ENCODE assay signal across 31 cellular contexts in the genomic region with DNA sequence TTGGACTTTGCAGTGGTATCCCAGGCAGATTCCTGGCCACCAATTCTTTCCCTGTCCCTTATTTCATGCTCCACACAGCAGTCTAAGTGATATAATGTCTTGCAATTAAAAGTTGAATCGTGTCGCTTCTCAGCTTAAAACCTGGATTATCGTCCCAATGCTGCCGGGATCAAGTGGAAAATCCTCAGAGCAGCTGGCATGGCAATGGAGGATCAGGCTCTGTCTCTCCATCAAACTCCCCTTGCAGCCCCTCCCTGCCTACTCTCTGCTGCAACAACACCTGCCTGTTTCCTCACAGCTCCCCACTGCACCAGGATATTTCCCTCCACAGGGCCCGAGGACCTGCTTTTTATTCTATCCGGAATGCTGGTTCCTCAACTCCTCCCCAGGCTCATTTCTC.
"Had no signal": no experiment of that assay in that cellular context is flagged by ENCODE, and none has a peak within 500 bp of the region (broad histone marks: within the 10 kb centered on the region; RNA-seq: fewer than 3 reads in every experiment).

No MANE protein-coding gene starts in this region.

- FAIRE-seq: colon, endometrium, endothelial cell of umbilical vein had no signal

- H2AFZ ChIP-seq: hepatocyte had no signal

- H3K79me2 ChIP-seq: hepatocyte had no signal

- H3K27me3 ChIP-seq: adrenal gland, body of pancreas, esophagus squamous epithelium, gastroesophageal sphincter, heart right ventricle, hepatocyte had no signal

- DNase-seq: activated CD4-positive, alpha-beta memory T cell treated with anti-CD3 and anti-CD28 coated beads for 36 hours; activated CD4-positive, alpha-beta T cell treated with anti-CD3 and anti-CD28 coated beads for 1 hour; activated CD4-positive, alpha-beta T cell treated with anti-CD3 and anti-CD28 coated beads for 4 hours; activated CD4-positive, alpha-beta T cell treated with anti-CD3 and anti-CD28 coated beads, Interleukin-2, amount 50 U/mL, for 1 hour; activated CD8-positive, alpha-beta memory T cell treated with anti-CD3 and anti-CD28 coated beads, Interleukin-2, amount 10 ng/mL, durations not matched to agents 7 days and 5 days; activated CD8-positive, alpha-beta memory T cell treated with anti-CD3 and anti-CD28 coated beads, Interleukin-2, amount 50 U/mL, for 4 hours; activated CD8-positive, alpha-beta T cell treated with anti-CD3 and anti-CD28 coated beads, Interleukin-2, amount 10 ng/mL, durations not matched to agents 7 days and 5 days; activated effector memory CD4-positive, alpha-beta T cell treated with anti-CD3 and anti-CD28 coated beads, Interleukin-2, amount 50 U/mL, for 16 hours; activated naive CD4-positive, alpha-beta T cell treated with anti-CD3 and anti-CD28 coated beads for 36 hours; activated naive CD8-positive, alpha-beta T cell treated with anti-CD3 and anti-CD28 coated beads for 36 hours; activated naive CD8-positive, alpha-beta T cell treated with anti-CD3 and anti-CD28 coated beads, Interleukin-2, amount 50 U/mL, for 24 hours; activated T-cell treated with anti-CD3 and anti-CD28 coated beads, Interleukin-2, amount 50 U/mL, for 1 hour; activated T-cell treated with anti-CD3 and anti-CD28 coated beads, Interleukin-2, amount 50 U/mL, for 48 hours; adrenal gland; amygdala; aorta; body of pancreas; caudate nucleus; cortex of kidney; effector CD8-positive, alpha-beta T cell; esophagus squamous epithelium; foreskin melanocyte; heart right ventricle; T1000 had no signal

- H3K9me3 ChIP-seq: adrenal gland, body of pancreas, esophagus squamous epithelium, gastroesophageal sphincter, heart right ventricle had no signal

- H3K4me3 ChIP-seq: adrenal gland, body of pancreas, esophagus squamous epithelium, gastroesophageal sphincter, heart right ventricle, hepatocyte had no signal

- H3K4me2 ChIP-seq: hepatocyte had no signal

- H3K4me1 ChIP-seq: body of pancreas, esophagus squamous epithelium had no signal

- ATAC-seq: activated CD8-positive, alpha-beta memory T cell treated with anti-CD3 and anti-CD28 coated beads, Interleukin-2, amount 10 ng/mL, durations not matched to agents 7 days and 5 days; activated CD8-positive, alpha-beta T cell treated with anti-CD3 and anti-CD28 coated beads, Interleukin-2, amount 10 ng/mL, durations not matched to agents 7 days and 5 days; activated naive CD8-positive, alpha-beta T cell treated with anti-CD3 and anti-CD28 coated beads, Interleukin-2, amount 50 U/mL, for 24 hours; body of pancreas; gastroesophageal sphincter; heart right ventricle; WTC11 had no signal

- H3K27ac ChIP-seq: adrenal gland, body of pancreas, epithelial cell of prostate, esophagus squamous epithelium, gastroesophageal sphincter, heart right ventricle, hepatocyte had no signal
